Comparison of ENCODE assay signal across 22 cellular contexts in genomic region chr14:85056228-85056627, GRCh38.
DNase-seq lines count a peak whose midpoint lies in the region; ATAC-seq and TF ChIP-seq lines count a peak whose summit lies in the region.
"Had no signal": no experiment of that assay in that cellular context is flagged by ENCODE, and none has a peak within 500 bp of the region (broad histone marks: within the 10 kb centered on the region; RNA-seq: fewer than 3 reads in every experiment).

No MANE protein-coding gene starts in this region.

- no peak overlapping the region for H3K9ac ChIP-seq in smooth muscle cell (ENCODE audit: low read depth)
- H3K9ac ChIP-seq: BLaER1 treated with 17β-estradiol and CSF1 and Interleukin-3, amounts not matched to agents 10 nM and 100 nM had no signal

- H3K9me3 Mint-ChIP-seq in osteocyte (ENCODE audit: unreplicated experiment), result peaks cover 12% of the 10 kb centered on the region

- no peak overlapping the region for H3K4me2 ChIP-seq in smooth muscle cell
- H3K4me2 ChIP-seq: A549; BLaER1 treated with 17β-estradiol and CSF1 and Interleukin-3, amounts not matched to agents 10 nM and 100 nM had no signal

- 93% methylated on average over 1 of the region's 1 CpG for WGBS in smooth muscle cell (ENCODE audit: low lambda C conversion rate)

- intact Hi-C loops in Right ventricle myocardium inferior (cut with DNase I) (no loop called here), left cardiac atrium (cut with DNase I) (no loop called here), left ventricle myocardium superior (cut with micrococcal nuclease) (no loop called here), left ventricle myocardium inferior (cut with micrococcal nuclease) (no loop called here)

- DNase-seq in Right ventricle myocardium inferior (ENCODE audit: missing footprints), result no peak
- DNase-seq in left cardiac atrium, result no peak
- no peak for DNase-seq in left ventricle myocardium superior
- DNase-seq in left ventricle myocardium inferior, result no peak
- no peak for DNase-seq in osteocyte (ENCODE audit: extremely low spot score, unreplicated experiment)
- DNase-seq in DMS53 treated with DMSO at 0.1 percent for 48 hours (lab: John Stamatoyannopoulos, UW; ENCODE audit: unreplicated experiment), result no peak
- DNase-seq in smooth muscle cell (lab: John Stamatoyannopoulos, UW; ENCODE audit: unreplicated experiment), result no peak
- DNase-seq: AML-193; Caco-2; Calu3; CD4-positive, alpha-beta T cell; CD8-positive, alpha-beta T cell; DMS79; DND-41; EL; GDM1 had no signal

- H3K27ac ChIP-seq in left ventricle myocardium inferior (replicated peaks) (no peak overlapping the region), smooth muscle cell (ENCODE audit: low read depth) (no peak overlapping the region)
- H3K27ac ChIP-seq: 22Rv1; A549; BLaER1 treated with 17β-estradiol and CSF1 and Interleukin-3, amounts not matched to agents 10 nM and 100 nM; C4-2B had no signal

- no peaks in the 10 kb centered on the region for H4K20me1 ChIP-seq in smooth muscle cell (ENCODE audit: low read depth)
- H4K20me1 ChIP-seq: BLaER1 treated with 17β-estradiol and CSF1 and Interleukin-3, amounts not matched to agents 10 nM and 100 nM had no signal

- H3F3A ChIP-seq in smooth muscle cell (ENCODE audit: low read depth), result no peaks in the 10 kb centered on the region

- peaks cover 16% of the 10 kb centered on the region for H3K9me3 ChIP-seq in left ventricle myocardium inferior (replicated peaks)
- H3K9me3 ChIP-seq in smooth muscle cell (replicated peaks; ENCODE audit: low read depth), result no peaks in the 10 kb centered on the region

- peaks cover 2% of the 10 kb centered on the region for H3K36me3 Mint-ChIP-seq in osteocyte (ENCODE audit: unreplicated experiment)
- H3K36me3 Mint-ChIP-seq: CD8-positive, alpha-beta T cell had no signal

- H3K36me3 ChIP-seq in left ventricle myocardium inferior (no peaks in the 10 kb centered on the region), smooth muscle cell (ENCODE audit: low read depth) (no peaks in the 10 kb centered on the region)
- H3K36me3 ChIP-seq: BLaER1 treated with 17β-estradiol and CSF1 and Interleukin-3, amounts not matched to agents 10 nM and 100 nM had no signal

- H3K27me3 ChIP-seq in left ventricle myocardium inferior (ENCODE audit: low read depth) (no peaks in the 10 kb centered on the region), smooth muscle cell (ENCODE audit: low read depth) (no peaks in the 10 kb centered on the region)
- H3K27me3 ChIP-seq: BLaER1 treated with 17β-estradiol and CSF1 and Interleukin-3, amounts not matched to agents 10 nM and 100 nM had no signal

- peak overlapping the region; percentile 29 for H3K27ac Mint-ChIP-seq in osteocyte (ENCODE audit: unreplicated experiment)
- H3K27ac Mint-ChIP-seq: B cell; CD4-positive, alpha-beta T cell; CD8-positive, alpha-beta T cell had no signal

- H3K4me3 Mint-ChIP-seq in osteocyte (ENCODE audit: unreplicated experiment), result no peak overlapping the region
- H3K4me3 Mint-ChIP-seq: B cell; CD4-positive, alpha-beta T cell; CD8-positive, alpha-beta T cell had no signal

- TF ChIP-seq CTCF in left ventricle myocardium inferior (IDR thresholded peaks at IDR 0.05; ENCODE audit: borderline replicate concordance) (no peak), osteocyte (IDR thresholded peaks at IDR 0.05) (no peak), smooth muscle cell (IDR thresholded peaks at IDR 0.05; ENCODE audit: borderline replicate concordance, insufficient read depth, poor library complexity, severe bottlenecking) (no peak)

- ATAC-seq in Right ventricle myocardium inferior (peak; percentile 31), left cardiac atrium (no peak), left ventricle myocardium superior (peak; percentile 29)
- ATAC-seq: A549; CD8-positive, alpha-beta T cell; GM12878 had no signal

- no peak overlapping the region for H2AFZ ChIP-seq in smooth muscle cell (ENCODE audit: low read depth)

- H3K79me2 ChIP-seq in smooth muscle cell (ENCODE audit: low read depth), result no peaks in the 10 kb centered on the region

- no peak overlapping the region for H3K4me3 ChIP-seq in left ventricle myocardium inferior
- H3K4me3 ChIP-seq in smooth muscle cell, result no peak overlapping the region
- H3K4me3 ChIP-seq: A549; BLaER1 treated with 17β-estradiol and CSF1 and Interleukin-3, amounts not matched to agents 10 nM and 100 nM; GM12878 had no signal

- no peaks in the 10 kb centered on the region for H3K4me1 ChIP-seq in left ventricle myocardium inferior
- H3K4me1 ChIP-seq in smooth muscle cell (ENCODE audit: low read depth), result no peaks in the 10 kb centered on the region
- H3K4me1 ChIP-seq: A549; BLaER1 treated with 17β-estradiol and CSF1 and Interleukin-3, amounts not matched to agents 10 nM and 100 nM; Caco-2 had no signal

- H3K4me1 Mint-ChIP-seq in osteocyte (ENCODE audit: unreplicated experiment), result peaks cover 17% of the 10 kb centered on the region
- H3K4me1 Mint-ChIP-seq: B cell had no signal

- H3K27me3 Mint-ChIP-seq in osteocyte (ENCODE audit: unreplicated experiment), result no peaks in the 10 kb centered on the region
- H3K27me3 Mint-ChIP-seq: B cell; CD4-positive, alpha-beta T cell had no signal

Comparison
In these comparisons a context has a peak if more than half of its experiments do, and no peak if none do; other contexts are left out.
1. ATAC-seq: peak in Right ventricle myocardium inferior (single experiment) and left ventricle myocardium superior (single experiment); none in left cardiac atrium (0 of 2).